ENCODE assay signal across 8 cellular contexts in the genomic region with DNA sequence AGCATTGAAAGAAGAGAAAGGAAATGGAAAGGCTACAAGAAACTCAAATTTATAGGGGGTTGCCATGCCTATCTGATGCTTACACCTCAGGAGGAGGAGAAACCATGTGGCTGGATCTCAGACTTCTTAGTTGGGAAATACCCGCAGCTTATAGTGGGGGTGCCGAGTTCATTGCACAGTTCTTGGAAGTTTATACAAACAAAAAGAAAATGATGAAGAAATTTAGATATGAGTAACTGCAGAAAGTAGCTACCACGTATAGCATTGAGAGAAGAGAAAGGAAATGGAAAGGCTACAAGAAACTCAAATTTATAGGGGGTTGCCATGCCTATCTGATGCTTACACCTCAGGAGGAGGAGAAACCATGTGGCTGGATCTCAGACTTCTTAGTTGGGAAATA. TPM values are rescaled to one million over a fixed set of nuclear protein-coding genes. Genes with fewer than 3 reads are reported as not detected.
DNase-seq lines count a peak whose midpoint lies in the region; ATAC-seq lines count a peak whose summit lies in the region.
"Not testable (repeated sequence)": the region's sequence is repeated elsewhere in the genome, so short reads cannot be mapped to it uniquely, and the experiment has no call there.
"Had no signal": no experiment of that assay in that cellular context is flagged by ENCODE, and none has a peak within 500 bp of the region (broad histone marks: within the 10 kb centered on the region; RNA-seq: fewer than 3 reads in every experiment).

No MANE protein-coding gene starts in this region.

- H3K27me3 Mint-ChIP-seq in activated CD4-positive, alpha-beta T cell treated with anti-CD3 and anti-CD28 coated beads, Interleukin-2, amount 10 ng/mL, durations not matched to agents 24 days and 14 days = peaks cover 11% of the 10 kb centered on the region
- H3K27me3 Mint-ChIP-seq in activated T-cell treated with anti-CD3 and anti-CD28 coated beads, Interleukin-2, amount 50 U/mL, for 24 hours = peaks cover 13% of the 10 kb centered on the region
- not testable (repeated sequence) for H3K27me3 Mint-ChIP-seq in activated T-helper 2 cell treated with anti-CD3 and anti-CD28 coated beads, Interferon-gamma antibody, Interleukin-2, Interleukin-4, amounts not matched to agents 10 μg/mL and 5 μg/mL and 100 μg/mL, durations not matched to agents 14 hours and 24 hours and 36 hours (ENCODE audit: low read depth)

- peak overlapping the region; percentile 76 for H3K27ac Mint-ChIP-seq in activated CD4-positive, alpha-beta T cell treated with anti-CD3 and anti-CD28 coated beads, Interleukin-2, amount 10 ng/mL, durations not matched to agents 24 days and 14 days
- H3K27ac Mint-ChIP-seq in activated T-cell treated with anti-CD3 and anti-CD28 coated beads, Interleukin-2, amount 50 U/mL, for 24 hours = peak overlapping the region; percentile 69
- H3K27ac Mint-ChIP-seq in activated T-helper 2 cell treated with anti-CD3 and anti-CD28 coated beads, Interferon-gamma antibody, Interleukin-2, Interleukin-4, amounts not matched to agents 10 μg/mL and 5 μg/mL and 100 μg/mL, durations not matched to agents 14 hours and 24 hours and 36 hours = peak overlapping the region; percentile 67
- peak overlapping the region; percentile 20 for H3K27ac Mint-ChIP-seq in stimulated activated effector memory CD8-positive, alpha-beta T cell treated with anti-CD3 and anti-CD28 coated beads, Interleukin-12 subunit alpha, Interleukin-12 subunit beta, amount 100 ng/mL, for 72 hours

- DNase-seq in SIG-M5 treated with dmso at 0.1 percent for 504 hours (lab: John Stamatoyannopoulos, UW; ENCODE audit: unreplicated experiment) = peak; percentile 37
- not testable (repeated sequence) for DNase-seq in activated CD4-positive, alpha-beta T cell treated with anti-CD3 and anti-CD28 coated beads, Interleukin-2, amount 10 ng/mL, durations not matched to agents 24 days and 14 days; activated T-cell treated with anti-CD3 and anti-CD28 coated beads, Interleukin-2, amount 50 U/mL, for 24 hours; activated T-helper 2 cell treated with anti-CD3 and anti-CD28 coated beads, Interferon-gamma antibody, Interleukin-2, Interleukin-4, amounts not matched to agents 10 μg/mL and 5 μg/mL and 100 μg/mL, durations not matched to agents 14 hours and 24 hours and 36 hours (ENCODE audit: low spot score); stimulated activated effector memory CD8-positive, alpha-beta T cell treated with anti-CD3 and anti-CD28 coated beads, Interleukin-12 subunit alpha, Interleukin-12 subunit beta, amount 100 ng/mL, for 72 hours (ENCODE audit: low spot score in 2 of 2)
- DNase-seq in amniotic epithelial cell (ENCODE audit: low read depth) = peak; percentile 8

- intact Hi-C loops in activated CD4-positive, alpha-beta T cell treated with anti-CD3 and anti-CD28 coated beads, Interleukin-2, amount 10 ng/mL, durations not matched to agents 24 days and 14 days (cut with micrococcal nuclease) = loop anchor here (10.0 kb wide), 1 partner anchor 551 kb away; a partner anchor contains a TSS
- intact Hi-C loops in activated T-helper 2 cell treated with anti-CD3 and anti-CD28 coated beads, Interferon-gamma antibody, Interleukin-2, Interleukin-4, amounts not matched to agents 10 μg/mL and 5 μg/mL and 100 μg/mL, durations not matched to agents 14 hours and 24 hours and 36 hours (cut with micrococcal nuclease) = loop anchor here (5.0 to 10.0 kb wide), 3 partner anchors 231 to 616 kb away; a partner anchor contains a TSS

- peaks cover 40% of the 10 kb centered on the region for H3K4me1 Mint-ChIP-seq in activated CD4-positive, alpha-beta T cell treated with anti-CD3 and anti-CD28 coated beads, Interleukin-2, amount 10 ng/mL, durations not matched to agents 24 days and 14 days
- H3K4me1 Mint-ChIP-seq in activated T-cell treated with anti-CD3 and anti-CD28 coated beads, Interleukin-2, amount 50 U/mL, for 24 hours (ENCODE audit: low read depth) = peaks cover 76% of the 10 kb centered on the region
- H3K4me1 Mint-ChIP-seq in activated T-helper 2 cell treated with anti-CD3 and anti-CD28 coated beads, Interferon-gamma antibody, Interleukin-2, Interleukin-4, amounts not matched to agents 10 μg/mL and 5 μg/mL and 100 μg/mL, durations not matched to agents 14 hours and 24 hours and 36 hours (ENCODE audit: low read depth) = peaks cover 51% of the 10 kb centered on the region
- H3K4me1 Mint-ChIP-seq in stimulated activated effector memory CD8-positive, alpha-beta T cell treated with anti-CD3 and anti-CD28 coated beads, Interleukin-12 subunit alpha, Interleukin-12 subunit beta, amount 100 ng/mL, for 72 hours = peaks cover 65% of the 10 kb centered on the region

- not testable (repeated sequence) for H3K36me3 Mint-ChIP-seq in activated CD4-positive, alpha-beta T cell treated with anti-CD3 and anti-CD28 coated beads, Interleukin-2, amount 10 ng/mL, durations not matched to agents 24 days and 14 days (ENCODE audit: low read depth); activated T-cell treated with anti-CD3 and anti-CD28 coated beads, Interleukin-2, amount 50 U/mL, for 24 hours (ENCODE audit: low read depth); activated T-helper 2 cell treated with anti-CD3 and anti-CD28 coated beads, Interferon-gamma antibody, Interleukin-2, Interleukin-4, amounts not matched to agents 10 μg/mL and 5 μg/mL and 100 μg/mL, durations not matched to agents 14 hours and 24 hours and 36 hours (ENCODE audit: low read depth); stimulated activated effector memory CD8-positive, alpha-beta T cell treated with anti-CD3 and anti-CD28 coated beads, Interleukin-12 subunit alpha, Interleukin-12 subunit beta, amount 100 ng/mL, for 72 hours

- not testable (repeated sequence) for H3K4me3 Mint-ChIP-seq in activated CD4-positive, alpha-beta T cell treated with anti-CD3 and anti-CD28 coated beads, Interleukin-2, amount 10 ng/mL, durations not matched to agents 24 days and 14 days; activated T-cell treated with anti-CD3 and anti-CD28 coated beads, Interleukin-2, amount 50 U/mL, for 24 hours; activated T-helper 2 cell treated with anti-CD3 and anti-CD28 coated beads, Interferon-gamma antibody, Interleukin-2, Interleukin-4, amounts not matched to agents 10 μg/mL and 5 μg/mL and 100 μg/mL, durations not matched to agents 14 hours and 24 hours and 36 hours (ENCODE audit: low read depth)
- peak overlapping the region; percentile 23 for H3K4me3 Mint-ChIP-seq in stimulated activated effector memory CD8-positive, alpha-beta T cell treated with anti-CD3 and anti-CD28 coated beads, Interleukin-12 subunit alpha, Interleukin-12 subunit beta, amount 100 ng/mL, for 72 hours

- ATAC-seq in HG02610 (IDR thresholded peaks at IDR 0.05; ENCODE audit: unreplicated experiment) = peak; percentile 20
- peak; percentile 81 for ATAC-seq in stimulated activated effector memory CD8-positive, alpha-beta T cell treated with anti-CD3 and anti-CD28 coated beads, Interleukin-12 subunit alpha, Interleukin-12 subunit beta, amount 100 ng/mL, for 72 hours

- H3K9me3 Mint-ChIP-seq in activated CD4-positive, alpha-beta T cell treated with anti-CD3 and anti-CD28 coated beads, Interleukin-2, amount 10 ng/mL, durations not matched to agents 24 days and 14 days = peaks cover 20% of the 10 kb centered on the region
- not testable (repeated sequence) for H3K9me3 Mint-ChIP-seq in activated T-cell treated with anti-CD3 and anti-CD28 coated beads, Interleukin-2, amount 50 U/mL, for 24 hours; activated T-helper 2 cell treated with anti-CD3 and anti-CD28 coated beads, Interferon-gamma antibody, Interleukin-2, Interleukin-4, amounts not matched to agents 10 μg/mL and 5 μg/mL and 100 μg/mL, durations not matched to agents 14 hours and 24 hours and 36 hours; stimulated activated effector memory CD8-positive, alpha-beta T cell treated with anti-CD3 and anti-CD28 coated beads, Interleukin-12 subunit alpha, Interleukin-12 subunit beta, amount 100 ng/mL, for 72 hours

RNA-seq across cellular contexts. Expression of a gene that starts 23.0 kb away (rescaled TPM):
- 0.37 and 0.50 TPM in 2 replicates for total RNA-seq in activated CD4-positive, alpha-beta T cell treated with anti-CD3 and anti-CD28 coated beads, Interleukin-2, amount 10 ng/mL, durations not matched to agents 24 days and 14 days
- 0.21 and 0.30 TPM in 2 replicates for total RNA-seq in activated T-helper 2 cell treated with anti-CD3 and anti-CD28 coated beads, Interferon-gamma antibody, Interleukin-2, Interleukin-4, amounts not matched to agents 10 μg/mL and 5 μg/mL and 100 μg/mL, durations not matched to agents 14 hours and 24 hours and 36 hours
- total RNA-seq: HepG2 had no signal

Comparison
In these comparisons a context has a peak if more than half of its experiments do, and no peak if none do; other contexts are left out.
1. H3K27ac Mint-ChIP-seq: peak in every context shown above with its lines; median percentile 76 in activated CD4-positive, alpha-beta T cell treated with anti-CD3 and anti-CD28 coated beads, Interleukin-2, amount 10 ng/mL, durations not matched to agents 24 days and 14 days; 69 in activated T-cell treated with anti-CD3 and anti-CD28 coated beads, Interleukin-2, amount 50 U/mL, for 24 hours; 67 in activated T-helper 2 cell treated with anti-CD3 and anti-CD28 coated beads, Interferon-gamma antibody, Interleukin-2, Interleukin-4, amounts not matched to agents 10 μg/mL and 5 μg/mL and 100 μg/mL, durations not matched to agents 14 hours and 24 hours and 36 hours; 20 in stimulated activated effector memory CD8-positive, alpha-beta T cell treated with anti-CD3 and anti-CD28 coated beads, Interleukin-12 subunit alpha, Interleukin-12 subunit beta, amount 100 ng/mL, for 72 hours.